ENCODE assay signal across 21 cellular contexts in genomic region chr18:13635046-13635445, GRCh38.
DNase-seq lines count a peak whose midpoint lies in the region; ATAC-seq and FAIRE-seq lines count a peak whose summit lies in the region.
"Had no signal": no experiment of that assay in that cellular context is flagged by ENCODE, and none has a peak within 500 bp of the region (broad histone marks: within the 10 kb centered on the region; RNA-seq: fewer than 3 reads in every experiment).

No MANE protein-coding gene starts in this region.

- H3K4me1 Mint-ChIP-seq in activated T-helper 2 cell treated with anti-CD3 and anti-CD28 coated beads, Interferon-gamma antibody, Interleukin-2, Interleukin-4, amounts not matched to agents 10 μg/mL and 5 μg/mL and 100 μg/mL, durations not matched to agents 14 hours and 24 hours and 36 hours (ENCODE audit: low read depth) = peaks cover 3% of the 10 kb centered on the region

- no peaks in the 10 kb centered on the region for H3K27me3 Mint-ChIP-seq in activated T-helper 2 cell treated with anti-CD3 and anti-CD28 coated beads, Interferon-gamma antibody, Interleukin-2, Interleukin-4, amounts not matched to agents 10 μg/mL and 5 μg/mL and 100 μg/mL, durations not matched to agents 14 hours and 24 hours and 36 hours (ENCODE audit: low read depth)
- H3K27me3 Mint-ChIP-seq: CD4-positive, alpha-beta T cell had no signal

- ATAC-seq in Right ventricle myocardium inferior (peak; percentile 67), left lobe of liver (peak; percentile 34)
- ATAC-seq: HepG2 had no signal

- no peak overlapping the region for H3K27ac Mint-ChIP-seq in activated T-helper 2 cell treated with anti-CD3 and anti-CD28 coated beads, Interferon-gamma antibody, Interleukin-2, Interleukin-4, amounts not matched to agents 10 μg/mL and 5 μg/mL and 100 μg/mL, durations not matched to agents 14 hours and 24 hours and 36 hours
- H3K27ac Mint-ChIP-seq: CD4-positive, alpha-beta T cell; HFFc6 had no signal

- DNase-seq in Right ventricle myocardium inferior (ENCODE audit: missing footprints) (peak; percentile 64), cardiac septum (ENCODE audit: low spot score) (no peak), head of caudate nucleus (peak in 22 of 42 donors; percentile 61 to 88 (median 73)), left lobe of liver (ENCODE audit: low spot score) (no peak), urothelium cell line (ENCODE audit: low spot score) (no peak), UCSD-AML1 (lab: John Stamatoyannopoulos, UW; ENCODE audit: unreplicated experiment) (no peak), NCI-H2081 (lab: John Stamatoyannopoulos, UW) (no peak)
- no peak for DNase-seq in activated T-helper 2 cell treated with anti-CD3 and anti-CD28 coated beads, Interferon-gamma antibody, Interleukin-2, Interleukin-4, amounts not matched to agents 10 μg/mL and 5 μg/mL and 100 μg/mL, durations not matched to agents 14 hours and 24 hours and 36 hours (ENCODE audit: low spot score)
- DNase-seq: Caco-2; CD4-positive, alpha-beta T cell; GDM1; H7; HFFc6; KBM-7; NCI-H1105 treated with DMSO at 0.1 percent for 48 hours; NCI-H187; NCI-H2227 treated with DMSO at 0.1 percent for 48 hours; NCI-H526; NK-92 treated with Interleukin-12 subunit alpha and Interleukin-12 subunit beta, amount 100 ng/mL, for 24 hours; SHP77 treated with DMSO at 0.1 percent for 48 hours had no signal

- H3K9me3 Mint-ChIP-seq in activated T-helper 2 cell treated with anti-CD3 and anti-CD28 coated beads, Interferon-gamma antibody, Interleukin-2, Interleukin-4, amounts not matched to agents 10 μg/mL and 5 μg/mL and 100 μg/mL, durations not matched to agents 14 hours and 24 hours and 36 hours = peaks cover 4% of the 10 kb centered on the region
- H3K9me3 Mint-ChIP-seq: CD4-positive, alpha-beta T cell; HFFc6 had no signal

- peak; percentile 67 for FAIRE-seq in urothelium cell line (lab: Jason Lieb, UNC)
- FAIRE-seq: HepG2 had no signal

- no peak overlapping the region for H3K4me3 Mint-ChIP-seq in activated T-helper 2 cell treated with anti-CD3 and anti-CD28 coated beads, Interferon-gamma antibody, Interleukin-2, Interleukin-4, amounts not matched to agents 10 μg/mL and 5 μg/mL and 100 μg/mL, durations not matched to agents 14 hours and 24 hours and 36 hours (ENCODE audit: low read depth)
- H3K4me3 Mint-ChIP-seq: CD4-positive, alpha-beta T cell; HFFc6 had no signal

- peaks cover 12% of the 10 kb centered on the region for H3K36me3 Mint-ChIP-seq in activated T-helper 2 cell treated with anti-CD3 and anti-CD28 coated beads, Interferon-gamma antibody, Interleukin-2, Interleukin-4, amounts not matched to agents 10 μg/mL and 5 μg/mL and 100 μg/mL, durations not matched to agents 14 hours and 24 hours and 36 hours (ENCODE audit: low read depth)

- intact Hi-C loops in Right ventricle myocardium inferior (cut with DNase I) = loop anchor here (10.0 kb wide), 1 partner anchor 520 kb away; no protein-coding TSS in a partner anchor
- intact Hi-C loops in cardiac septum (cut with DNase I) = no loop called here
- intact Hi-C loops in head of caudate nucleus (cut with DNase I) = loop anchor here (10.0 kb wide), 2 partner anchors 90 to 420 kb away; partner anchors contain the start of genes FAM210A, LDLRAD4 and RNMT
- intact Hi-C loops in activated T-helper 2 cell treated with anti-CD3 and anti-CD28 coated beads, Interferon-gamma antibody, Interleukin-2, Interleukin-4, amounts not matched to agents 10 μg/mL and 5 μg/mL and 100 μg/mL, durations not matched to agents 14 hours and 24 hours and 36 hours (cut with micrococcal nuclease) = no loop called here

Comparison
In these comparisons a context has a peak if more than half of its experiments do, and no peak if none do; other contexts are left out.
1. DNase-seq: peak in Right ventricle myocardium inferior (single experiment) and head of caudate nucleus (22 of 42); none in cardiac septum (single experiment), left lobe of liver (single experiment), urothelium cell line (single experiment), UCSD-AML1 (single experiment), NCI-H2081 (0 of 2) and activated T-helper 2 cell treated with anti-CD3 and anti-CD28 coated beads, Interferon-gamma antibody, Interleukin-2, Interleukin-4, amounts not matched to agents 10 μg/mL and 5 μg/mL and 100 μg/mL, durations not matched to agents 14 hours and 24 hours and 36 hours (single experiment).
2. intact Hi-C loops: an anchor here in Right ventricle myocardium inferior (10.0 kb wide) and head of caudate nucleus (10.0 kb wide); none called in cardiac septum and activated T-helper 2 cell treated with anti-CD3 and anti-CD28 coated beads, Interferon-gamma antibody, Interleukin-2, Interleukin-4, amounts not matched to agents 10 μg/mL and 5 μg/mL and 100 μg/mL, durations not matched to agents 14 hours and 24 hours and 36 hours.